Comparison of ENCODE assay signal across 8 cellular contexts in the genomic region with DNA sequence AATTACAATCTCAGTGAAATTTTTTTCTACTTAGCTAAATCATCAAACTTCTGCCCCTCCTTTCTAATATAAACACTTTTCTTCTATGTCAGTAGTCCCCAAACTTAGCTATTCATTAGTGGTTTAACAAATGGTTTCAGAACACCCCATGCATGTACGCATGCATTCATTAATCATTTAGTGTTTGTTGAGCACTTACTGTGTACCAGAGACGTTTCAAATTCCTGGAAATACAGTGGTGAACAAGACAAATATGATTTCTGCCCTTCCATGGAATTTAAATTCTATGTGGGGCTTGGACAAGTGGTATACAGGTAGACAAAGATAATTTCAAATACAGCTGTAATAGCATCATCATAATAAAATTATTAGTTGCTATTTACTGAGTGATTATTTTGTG. TPM values are rescaled to one million over a fixed set of nuclear protein-coding genes. Genes with fewer than 3 reads are reported as not detected.
DNase-seq lines count a peak whose midpoint lies in the region; ATAC-seq lines count a peak whose summit lies in the region.

No MANE protein-coding gene starts in this region.

- no peaks in the 10 kb centered on the region for H3K9me3 Mint-ChIP-seq in activated naive CD4-positive, alpha-beta T cell treated with anti-CD3 and anti-CD28 coated beads for 36 hours
- H3K9me3 Mint-ChIP-seq in activated T-helper 1 cell treated with anti-CD3 and anti-CD28 coated beads, Interleukin-12 subunit alpha, Interleukin-12 subunit beta, Interleukin-2, Interleukin-4 antibody, amounts not matched to agents 30 ng/mL and 10 ng/mL and 1 ng/mL, durations not matched to agents 14 hours and 24 hours and 36 hours: no peaks in the 10 kb centered on the region
- no peaks in the 10 kb centered on the region for H3K9me3 Mint-ChIP-seq in immature natural killer cell
- peaks cover 0 to 4% of the 10 kb centered on the region in 2 donors for H3K9me3 Mint-ChIP-seq in stimulated activated naive B cell treated with anti-CD40 and anti-IgM and Interleukin-4, amounts not matched to agents 10 μg/mL and 1 μg/mL and 100 μg/mL, for 72 hours

- H3K4me1 Mint-ChIP-seq in activated naive CD4-positive, alpha-beta T cell treated with anti-CD3 and anti-CD28 coated beads for 36 hours (ENCODE audit: low read depth): peaks cover 40% of the 10 kb centered on the region
- peaks cover 23% of the 10 kb centered on the region for H3K4me1 Mint-ChIP-seq in activated T-helper 1 cell treated with anti-CD3 and anti-CD28 coated beads, Interleukin-12 subunit alpha, Interleukin-12 subunit beta, Interleukin-2, Interleukin-4 antibody, amounts not matched to agents 30 ng/mL and 10 ng/mL and 1 ng/mL, durations not matched to agents 14 hours and 24 hours and 36 hours (ENCODE audit: low read depth)
- peaks cover 26 to 50% of the 10 kb centered on the region in 2 donors for H3K4me1 Mint-ChIP-seq in immature natural killer cell
- peaks cover 26 to 34% of the 10 kb centered on the region in 2 donors for H3K4me1 Mint-ChIP-seq in stimulated activated naive B cell treated with anti-CD40 and anti-IgM and Interleukin-4, amounts not matched to agents 10 μg/mL and 1 μg/mL and 100 μg/mL, for 72 hours

- H3K4me3 Mint-ChIP-seq in activated naive CD4-positive, alpha-beta T cell treated with anti-CD3 and anti-CD28 coated beads for 36 hours: peak overlapping the region; percentile 85
- peak overlapping the region; percentile 96 for H3K4me3 Mint-ChIP-seq in activated T-helper 1 cell treated with anti-CD3 and anti-CD28 coated beads, Interleukin-12 subunit alpha, Interleukin-12 subunit beta, Interleukin-2, Interleukin-4 antibody, amounts not matched to agents 30 ng/mL and 10 ng/mL and 1 ng/mL, durations not matched to agents 14 hours and 24 hours and 36 hours
- peak overlapping the region; percentile 94 to 97 (median 95) for H3K4me3 Mint-ChIP-seq in immature natural killer cell
- peak overlapping the region; percentile 97 for H3K4me3 Mint-ChIP-seq in stimulated activated naive B cell treated with anti-CD40 and anti-IgM and Interleukin-4, amounts not matched to agents 10 μg/mL and 1 μg/mL and 100 μg/mL, for 72 hours

- H3K36me3 Mint-ChIP-seq in activated naive CD4-positive, alpha-beta T cell treated with anti-CD3 and anti-CD28 coated beads for 36 hours (ENCODE audit: low read depth): peaks cover 2% of the 10 kb centered on the region
- peaks cover 14% of the 10 kb centered on the region for H3K36me3 Mint-ChIP-seq in activated T-helper 1 cell treated with anti-CD3 and anti-CD28 coated beads, Interleukin-12 subunit alpha, Interleukin-12 subunit beta, Interleukin-2, Interleukin-4 antibody, amounts not matched to agents 30 ng/mL and 10 ng/mL and 1 ng/mL, durations not matched to agents 14 hours and 24 hours and 36 hours (ENCODE audit: low read depth)
- peaks cover 0 to 2% (median 0%) of the 10 kb centered on the region in 3 donors for H3K36me3 Mint-ChIP-seq in immature natural killer cell
- peaks cover 12 to 17% of the 10 kb centered on the region in 2 donors for H3K36me3 Mint-ChIP-seq in stimulated activated naive B cell treated with anti-CD40 and anti-IgM and Interleukin-4, amounts not matched to agents 10 μg/mL and 1 μg/mL and 100 μg/mL, for 72 hours

- H3K27ac Mint-ChIP-seq in activated naive CD4-positive, alpha-beta T cell treated with anti-CD3 and anti-CD28 coated beads for 36 hours: no peak overlapping the region
- peak overlapping the region; percentile 59 for H3K27ac Mint-ChIP-seq in activated T-helper 1 cell treated with anti-CD3 and anti-CD28 coated beads, Interleukin-12 subunit alpha, Interleukin-12 subunit beta, Interleukin-2, Interleukin-4 antibody, amounts not matched to agents 30 ng/mL and 10 ng/mL and 1 ng/mL, durations not matched to agents 14 hours and 24 hours and 36 hours
- peak overlapping the region; percentile 89 to 96 (median 94) for H3K27ac Mint-ChIP-seq in immature natural killer cell
- peak overlapping the region; percentile 9 for H3K27ac Mint-ChIP-seq in stimulated activated naive B cell treated with anti-CD40 and anti-IgM and Interleukin-4, amounts not matched to agents 10 μg/mL and 1 μg/mL and 100 μg/mL, for 72 hours

- DNase-seq in activated naive CD4-positive, alpha-beta T cell treated with anti-CD3 and anti-CD28 coated beads for 36 hours: no peak
- no peak for DNase-seq in activated naive CD4-positive, alpha-beta T cell treated with Interleukin-2 at 50 U/mL for 16 hours
- no peak for DNase-seq in activated T-helper 1 cell treated with anti-CD3 and anti-CD28 coated beads, Interleukin-12 subunit alpha, Interleukin-12 subunit beta, Interleukin-2, Interleukin-4 antibody, amounts not matched to agents 30 ng/mL and 10 ng/mL and 1 ng/mL, durations not matched to agents 14 hours and 24 hours and 36 hours (ENCODE audit: low spot score)
- DNase-seq in immature natural killer cell (no peak), SKM-1 (lab: John Stamatoyannopoulos, UW; ENCODE audit: unreplicated experiment) (no peak), C1 segment of cervical spinal cord (lab: John Stamatoyannopoulos, UW) (no peak), DMS79 treated with DMSO at 0.1 percent for 48 hours (lab: John Stamatoyannopoulos, UW) (no peak)
- no peak for DNase-seq in stimulated activated naive B cell treated with anti-CD40 and anti-IgM and Interleukin-4, amounts not matched to agents 10 μg/mL and 1 μg/mL and 100 μg/mL, for 72 hours

- no peak for ATAC-seq in stimulated activated naive B cell treated with anti-CD40 and anti-IgM and Interleukin-4, amounts not matched to agents 10 μg/mL and 1 μg/mL and 100 μg/mL, for 72 hours (replicated peaks)

- CTCF ChIA-PET in activated naive CD4-positive, alpha-beta T cell treated with anti-CD3 and anti-CD28 coated beads for 36 hours (lab: Charles Lee): interaction anchor here (1.4 kb wide), 1 partner anchor 348 kb away, joined by 3 read pairs; no protein-coding TSS in a partner anchor

- intact Hi-C loops in activated naive CD4-positive, alpha-beta T cell treated with anti-CD3 and anti-CD28 coated beads for 36 hours (cut with micrococcal nuclease): loop anchor here (5.0 kb wide), 2 partner anchors 564 to 671 kb away; a partner anchor contains a TSS
- intact Hi-C loops in activated T-helper 1 cell treated with anti-CD3 and anti-CD28 coated beads, Interleukin-12 subunit alpha, Interleukin-12 subunit beta, Interleukin-2, Interleukin-4 antibody, amounts not matched to agents 30 ng/mL and 10 ng/mL and 1 ng/mL, durations not matched to agents 14 hours and 24 hours and 36 hours (cut with micrococcal nuclease): loop anchor here (5.0 to 10.0 kb wide), 4 partner anchors 401 to 1788 kb away; a partner anchor contains a TSS

- H3K27me3 Mint-ChIP-seq in activated naive CD4-positive, alpha-beta T cell treated with anti-CD3 and anti-CD28 coated beads for 36 hours (ENCODE audit: low read depth): no peaks in the 10 kb centered on the region
- no peaks in the 10 kb centered on the region for H3K27me3 Mint-ChIP-seq in activated T-helper 1 cell treated with anti-CD3 and anti-CD28 coated beads, Interleukin-12 subunit alpha, Interleukin-12 subunit beta, Interleukin-2, Interleukin-4 antibody, amounts not matched to agents 30 ng/mL and 10 ng/mL and 1 ng/mL, durations not matched to agents 14 hours and 24 hours and 36 hours (ENCODE audit: insufficient read depth)
- peaks cover 2 to 7% (median 3%) of the 10 kb centered on the region in 3 donors for H3K27me3 Mint-ChIP-seq in immature natural killer cell (ENCODE audit: low read depth in 3 of 3)
- no peaks in the 10 kb centered on the region for H3K27me3 Mint-ChIP-seq in stimulated activated naive B cell treated with anti-CD40 and anti-IgM and Interleukin-4, amounts not matched to agents 10 μg/mL and 1 μg/mL and 100 μg/mL, for 72 hours

RNA-seq across cellular contexts. Expression of a gene that starts 1.5 kb away (rescaled TPM):
- total RNA-seq in activated naive CD4-positive, alpha-beta T cell treated with anti-CD3 and anti-CD28 coated beads for 36 hours: 10 to 100 TPM; 11.5 to 13.1 TPM
- 19.5 and 20.0 TPM in 2 replicates for total RNA-seq in activated T-helper 1 cell treated with anti-CD3 and anti-CD28 coated beads, Interleukin-12 subunit alpha, Interleukin-12 subunit beta, Interleukin-2, Interleukin-4 antibody, amounts not matched to agents 30 ng/mL and 10 ng/mL and 1 ng/mL, durations not matched to agents 14 hours and 24 hours and 36 hours
- polyA plus RNA-seq in immature natural killer cell: 1 to 10 TPM in 2 of 3 donors, not detected in 1; 1.3 to 7.5 TPM
